1 cellular context compared by ENCODE assay signal in genomic region chr12:46523863-46524770, GRCh38.
TF ChIP-seq lines count a peak whose summit lies in the region.

No MANE protein-coding gene starts in this region.

TF ChIP-seq in HepG2, 621 proteins besides CTCF, POLR2A, EP300 and RAD21 (continued from another document and continues in another):
- TF ChIP-seq HCFC1 (IDR thresholded peaks at IDR 0.05; ENCODE audit: low read depth, low read length) = no peak
- TF ChIP-seq ZGPAT (CRISPR knock-in tag; IDR thresholded peaks at IDR 0.05) = 0 out of 2 replicates have a peak, but pooled peaks have one; percentile 67
- TF ChIP-seq XRCC5 (optimal IDR thresholded peaks at IDR 0.05; ENCODE audit: low read length) = peak; percentile 64
- no peak for TF ChIP-seq RELA (CRISPR knock-in tag; IDR thresholded peaks at IDR 0.05)
- TF ChIP-seq ZNF629 (CRISPR knock-in tag; conservative IDR thresholded peaks at IDR 0.05) = no peak
- no peak for TF ChIP-seq ETS1 (CRISPR knock-in tag; IDR thresholded peaks at IDR 0.05)
- 0 out of 2 replicates have a peak, but pooled peaks have one; percentile 59 for TF ChIP-seq ARID2 (CRISPR knock-in tag; IDR thresholded peaks at IDR 0.05; ENCODE audit: borderline replicate concordance)
- no peak for TF ChIP-seq NFRKB (IDR thresholded peaks at IDR 0.05)
- 0 out of 2 replicates have a peak, but pooled peaks have one; percentile 73 for TF ChIP-seq ISL2 (CRISPR knock-in tag; IDR thresholded peaks at IDR 0.05)
- no peak for TF ChIP-seq SATB2 (CRISPR knock-in tag; IDR thresholded peaks at IDR 0.05)
- 0 out of 2 replicates have a peak, but pooled peaks have one; percentile 25 for TF ChIP-seq ZNF567 (CRISPR knock-in tag; IDR thresholded peaks at IDR 0.05; ENCODE audit: borderline replicate concordance)
- peak; percentile 18; the same call in 1 of the 2 replicates for TF ChIP-seq JUNB (CRISPR knock-in tag; IDR thresholded peaks at IDR 0.05; ENCODE audit: borderline replicate concordance)
- TF ChIP-seq HMG20A (CRISPR knock-in tag; IDR thresholded peaks at IDR 0.05; ENCODE audit: borderline replicate concordance) = peak; percentile 30; the same call in 1 of the 2 replicates
- TF ChIP-seq REST (IDR thresholded peaks at IDR 0.05; ENCODE audit: borderline replicate concordance in 1 of 2, low read depth in 1 of 2, low read length in 2 of 2) = no peak
- no peak for TF ChIP-seq ZNF510 (CRISPR knock-in tag; IDR thresholded peaks at IDR 0.05; ENCODE audit: low read depth)
- TF ChIP-seq MED8 (CRISPR knock-in tag; IDR thresholded peaks at IDR 0.05; ENCODE audit: insufficient replicate concordance) = no peak
- TF ChIP-seq GATAD1 (CRISPR knock-in tag; IDR thresholded peaks at IDR 0.05) = peak; percentile 12; the same call in 1 of the 2 replicates
- no peak for TF ChIP-seq POGK (CRISPR knock-in tag; conservative IDR thresholded peaks at IDR 0.05)
- TF ChIP-seq ZNF124 (CRISPR knock-in tag; IDR thresholded peaks at IDR 0.05) = no peak
- peak; percentile 66 for TF ChIP-seq IRF2 (CRISPR knock-in tag; IDR thresholded peaks at IDR 0.05)
- TF ChIP-seq NR2C2 (CRISPR knock-in tag; IDR thresholded peaks at IDR 0.05; ENCODE audit: borderline replicate concordance) = 0 out of 2 replicates have a peak, but pooled peaks have one; percentile 14
- no peak for TF ChIP-seq ZNF253 (CRISPR knock-in tag; IDR thresholded peaks at IDR 0.05; ENCODE audit: borderline replicate concordance)
- 0 out of 4 replicates have a peak, but pooled peaks of 1 of the 2 experiments have one; percentile 37 for TF ChIP-seq ATF4 (CRISPR knock-in tag; IDR thresholded peaks at IDR 0.05)
- 0 out of 2 replicates have a peak, but pooled peaks have one; percentile 13 for TF ChIP-seq MAZ (IDR thresholded peaks at IDR 0.05; ENCODE audit: borderline replicate concordance, low read depth, low read length)
- peak; percentile 56 for TF ChIP-seq MAZ (CRISPR knock-in tag; IDR thresholded peaks at IDR 0.05; ENCODE audit: low read depth)
- TF ChIP-seq SOX13 (IDR thresholded peaks at IDR 0.05) = 0 out of 2 replicates have a peak, but pooled peaks have one; percentile 10
- peak in 1 of 2 experiments; percentile 83; a peak in 2 of 4 replicates for TF ChIP-seq SOX13 (CRISPR knock-in tag; conservative IDR thresholded peaks at IDR 0.05 in 1 of 2, IDR thresholded peaks at IDR 0.05 in 1 of 2)
- TF ChIP-seq ZNF362 (CRISPR knock-in tag; IDR thresholded peaks at IDR 0.05; ENCODE audit: borderline replicate concordance) = no peak; the same call in 1 of the 2 replicates
- no peak for TF ChIP-seq FOXP1 (IDR thresholded peaks at IDR 0.05)
- TF ChIP-seq FOXP1 (CRISPR knock-in tag; IDR thresholded peaks at IDR 0.05) = peak; percentile 72
- peak; percentile 64; the same call in 1 of the 2 replicates for TF ChIP-seq ZNF878 (CRISPR knock-in tag; IDR thresholded peaks at IDR 0.05)
- no peak for TF ChIP-seq BCL3 (CRISPR knock-in tag; IDR thresholded peaks at IDR 0.05)
- no peak for TF ChIP-seq ZNF737 (CRISPR knock-in tag; IDR thresholded peaks at IDR 0.05; ENCODE audit: borderline replicate concordance)
- TF ChIP-seq KDM4B (CRISPR knock-in tag; IDR thresholded peaks at IDR 0.05) = no peak
- TF ChIP-seq ZSCAN9 (CRISPR knock-in tag; IDR thresholded peaks at IDR 0.05; ENCODE audit: borderline replicate concordance) = peak; percentile 56; the same call in 1 of the 2 replicates
- TF ChIP-seq CREBL2 (CRISPR knock-in tag; IDR thresholded peaks at IDR 0.05; ENCODE audit: borderline replicate concordance) = no peak
- TF ChIP-seq ELF3 (CRISPR knock-in tag; IDR thresholded peaks at IDR 0.05) = peak; percentile 59
- TF ChIP-seq PPARG (CRISPR knock-in tag; conservative IDR thresholded peaks at IDR 0.05) = peak; percentile 85
- TF ChIP-seq PRMT3 (CRISPR knock-in tag; IDR thresholded peaks at IDR 0.05; ENCODE audit: borderline replicate concordance, low read depth) = no peak
- TF ChIP-seq RXRB (CRISPR knock-in tag; IDR thresholded peaks at IDR 0.05; ENCODE audit: borderline replicate concordance) = peak; percentile 66; the same call in 1 of the 2 replicates
- TF ChIP-seq RARA (CRISPR knock-in tag; IDR thresholded peaks at IDR 0.05) = peak; percentile 66
- TF ChIP-seq ZNF710 (CRISPR knock-in tag; IDR thresholded peaks at IDR 0.05; ENCODE audit: borderline replicate concordance) = no peak; the same call in 1 of the 2 replicates
- no peak for TF ChIP-seq HOXD1 (CRISPR knock-in tag; IDR thresholded peaks at IDR 0.05)
- TF ChIP-seq ZBTB26 (CRISPR knock-in tag; IDR thresholded peaks at IDR 0.05; ENCODE audit: borderline replicate concordance) = peak; percentile 95
- no peak for TF ChIP-seq MYNN (CRISPR knock-in tag; IDR thresholded peaks at IDR 0.05; ENCODE audit: low read depth)
- no peak for TF ChIP-seq ZNF143 (CRISPR knock-in tag; IDR thresholded peaks at IDR 0.05)
- peak; percentile 87 for TF ChIP-seq TCF7 (IDR thresholded peaks at IDR 0.05; ENCODE audit: low read depth)
- peak; percentile 56; the same call in 1 of the 2 replicates for TF ChIP-seq TBX2 (CRISPR knock-in tag; IDR thresholded peaks at IDR 0.05; ENCODE audit: borderline replicate concordance)
- TF ChIP-seq ZNF749 (CRISPR knock-in tag; IDR thresholded peaks at IDR 0.05; ENCODE audit: borderline replicate concordance) = no peak
- TF ChIP-seq NFIC (IDR thresholded peaks at IDR 0.05; ENCODE audit: low read length) = peak; percentile 76; the same call in 1 of the 2 replicates
- no peak for TF ChIP-seq TRIM22 (IDR thresholded peaks at IDR 0.05)
- no peak for TF ChIP-seq ZNF296 (CRISPR knock-in tag; conservative IDR thresholded peaks at IDR 0.05)
